ENCODE assay signal across 19 cellular contexts in the genomic region with DNA sequence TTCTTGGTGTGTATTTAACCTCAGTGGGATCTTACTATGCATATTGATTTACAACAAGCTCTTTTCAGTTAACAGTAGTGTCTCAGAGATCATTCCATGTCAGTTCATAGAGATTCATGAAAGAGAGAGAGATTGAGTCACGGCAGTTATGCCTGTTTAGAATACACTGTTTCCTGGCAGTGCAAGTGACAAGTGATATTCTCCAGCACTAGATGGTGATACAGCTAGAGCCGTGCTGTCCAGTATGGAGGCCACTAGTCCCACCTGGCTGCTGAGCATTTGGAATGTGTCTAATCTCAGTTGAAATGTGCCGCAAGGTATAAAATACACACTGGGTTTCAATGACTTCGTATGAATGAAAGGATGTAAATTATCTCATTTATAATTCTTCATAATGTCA.
"Had no signal": no experiment of that assay in that cellular context is flagged by ENCODE, and none has a peak within 500 bp of the region (broad histone marks: within the 10 kb centered on the region; RNA-seq: fewer than 3 reads in every experiment).

No MANE protein-coding gene starts in this region.

- H3K4me3 ChIP-seq: left lung, pancreas, prostate gland, spleen, testis had no signal

- DNase-seq: activated CD4-positive, alpha-beta T cell treated with anti-CD3 and anti-CD28 coated beads for 4 hours; activated CD4-positive, alpha-beta T cell treated with anti-CD3 and anti-CD28 coated beads, Interleukin-2, amount 50 U/mL, for 48 hours; activated CD4-positive, CD25-positive, alpha-beta regulatory T cell; activated CD8-positive, alpha-beta memory T cell treated with anti-CD3 and anti-CD28 coated beads, Interleukin-2, amount 50 U/mL, for 4 hours; activated gamma-delta T cell; activated naive CD4-positive, alpha-beta T cell treated with anti-CD3 and anti-CD28 coated beads, Interleukin-2, amount 10 ng/mL, durations not matched to agents 7 days and 5 days; activated T-cell treated with anti-CD3 and anti-CD28 coated beads, Interleukin-2, amount 50 U/mL, for 1 hour; amygdala; effector CD4-positive, alpha-beta T cell; kidney glomerular epithelial cell; left lung; pancreas; spleen; stimulated activated naive CD4-positive, alpha-beta T cell; testis; trophoblast cell had no signal

- H3K4me1 ChIP-seq: left lung, pancreas, prostate gland, spleen, testis had no signal

- H3K9me3 ChIP-seq: left lung, neutrophil, pancreas, prostate gland, testis had no signal

- H3K36me3 ChIP-seq: left lung, neutrophil, pancreas, prostate gland, spleen had no signal

- H3K27ac ChIP-seq: epithelial cell of prostate, left lung, neutrophil, pancreas, prostate gland, spleen, testis had no signal

- H3K27me3 ChIP-seq: left lung, neutrophil, pancreas, testis had no signal

- ATAC-seq: left lung, pancreas had no signal
